Comparison of ENCODE assay signal across 8 cellular contexts in the genomic region with DNA sequence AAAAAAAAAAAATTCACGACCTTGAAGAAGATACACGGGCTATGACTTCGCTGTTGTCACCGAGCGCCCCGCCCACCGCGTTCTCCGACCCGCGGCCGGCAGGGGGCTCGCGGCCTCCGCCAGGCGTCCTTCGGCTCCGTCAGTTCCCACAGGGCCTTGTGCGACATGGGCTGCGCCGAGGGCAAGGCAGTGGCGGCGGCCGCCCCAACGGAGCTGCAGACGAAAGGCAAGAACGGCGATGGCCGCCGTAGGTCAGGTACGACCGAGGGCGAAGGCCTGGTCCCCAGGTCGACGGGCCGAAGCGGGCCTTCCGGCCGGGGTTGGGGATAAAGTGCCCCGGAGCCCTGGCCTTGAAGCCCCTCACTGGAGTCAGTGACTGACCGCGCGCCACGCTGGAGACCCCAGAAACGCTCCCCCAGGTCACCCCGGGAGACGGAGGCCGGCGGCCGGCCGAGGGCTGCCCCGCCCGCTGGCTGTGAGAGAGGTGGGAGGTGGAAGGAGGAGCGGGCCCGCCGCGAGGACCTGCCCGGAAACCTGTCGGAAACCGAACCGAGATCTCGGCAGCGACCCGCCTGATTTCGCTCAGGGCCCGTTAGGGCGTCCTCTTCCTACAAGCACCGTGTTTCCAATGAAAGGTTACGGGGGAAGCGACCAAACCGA. TPM values are rescaled to one million over a fixed set of nuclear protein-coding genes. Genes with fewer than 3 reads are reported as not detected.
A peak's percentile ranks its signal among the peaks of the same experiment; 100 is the strongest.
DNase-seq lines count a peak whose midpoint lies in the region; ATAC-seq and TF ChIP-seq lines count a peak whose summit lies in the region.

TSS of gene TXNRD1 (plus strand) at position 142 of the 660 bp plus-strand sequence. CDS start at position 166, 24 bp downstream.

- H3K36me3 Mint-ChIP-seq in activated T-cell treated with anti-CD3 and anti-CD28 coated beads, Interleukin-2, amount 50 U/mL, for 72 hours (ENCODE audit: insufficient read depth in 2 of 2): peaks cover 2 to 4% of the 10 kb centered on the region in 2 donors
- H3K36me3 Mint-ChIP-seq in naive thymus-derived CD8-positive, alpha-beta T cell: no peaks in the 10 kb centered on the region
- H3K36me3 Mint-ChIP-seq in stimulated activated memory B cell treated with anti-CD40 and anti-IgM and Interleukin-4, amounts not matched to agents 10 μg/mL and 1 μg/mL and 100 μg/mL, for 72 hours: no peaks in the 10 kb centered on the region

- no peak within 1 kb of the TSS for H3K27ac ChIP-seq in OCI-LY1 (ENCODE audit: low read depth, low read length, poor library complexity, severe bottlenecking)

- H3K36me3 ChIP-seq in OCI-LY1 (ENCODE audit: insufficient read depth, low read length): no peaks in the 10 kb centered on the region

- H3K4me1 ChIP-seq in OCI-LY1 (ENCODE audit: insufficient read depth, low read length, severe bottlenecking): no peaks in the 10 kb centered on the region

- POLR2A ChIA-PET in naive thymus-derived CD8-positive, alpha-beta T cell (lab: Charles Lee): interaction anchor here (0.6 to 1.3 kb wide), 2 partner anchors 71 to 252 kb away, joined by 4 to 5 read pairs; no protein-coding TSS in a partner anchor

- H3K4me2 ChIP-seq in OCI-LY1 (ENCODE audit: low read length): peak within 1 kb of the TSS; percentile 60

- no peaks in the 10 kb centered on the region for H3K27me3 ChIP-seq in OCI-LY1 (ENCODE audit: insufficient read depth, low read length)

- no peaks in the 10 kb centered on the region for H4K20me1 ChIP-seq in OCI-LY1 (ENCODE audit: insufficient read depth, low read length)

- no peaks in the 10 kb centered on the region for H3K9me2 ChIP-seq in OCI-LY1 (ENCODE audit: low read depth, low read length)

- H3K27ac Mint-ChIP-seq in activated T-cell treated with anti-CD3 and anti-CD28 coated beads, Interleukin-2, amount 50 U/mL, for 72 hours: peak within 1 kb of the TSS; percentile 80
- H3K27ac Mint-ChIP-seq in naive thymus-derived CD8-positive, alpha-beta T cell: peak within 1 kb of the TSS in 8 of 10 donors; percentile 48 to 89 (median 76)
- peak within 1 kb of the TSS; percentile 83 for H3K27ac Mint-ChIP-seq in stimulated activated memory B cell treated with anti-CD40 and anti-IgM and Interleukin-4, amounts not matched to agents 10 μg/mL and 1 μg/mL and 100 μg/mL, for 72 hours

- no peaks in the 10 kb centered on the region for H3K79me2 ChIP-seq in OCI-LY1 (ENCODE audit: insufficient read depth, low read length)

- H3F3A ChIP-seq in OCI-LY1 (ENCODE audit: insufficient read depth, low read length): no peaks in the 10 kb centered on the region

- peak; percentile 68 for TF ChIP-seq CTCF in OCI-LY1 (IDR thresholded peaks at IDR 0.05; ENCODE audit: low read length)

- H3K27me3 Mint-ChIP-seq in activated T-cell treated with anti-CD3 and anti-CD28 coated beads, Interleukin-2, amount 50 U/mL, for 72 hours (ENCODE audit: low read depth): no peaks in the 10 kb centered on the region
- H3K27me3 Mint-ChIP-seq in naive thymus-derived CD8-positive, alpha-beta T cell: peaks cover 0 to 6% (median 2%) of the 10 kb centered on the region in 5 donors
- H3K27me3 Mint-ChIP-seq in stimulated activated memory B cell treated with anti-CD40 and anti-IgM and Interleukin-4, amounts not matched to agents 10 μg/mL and 1 μg/mL and 100 μg/mL, for 72 hours: peaks cover 8% of the 10 kb centered on the region

- H3K4me1 Mint-ChIP-seq in activated T-cell treated with anti-CD3 and anti-CD28 coated beads, Interleukin-2, amount 50 U/mL, for 72 hours (ENCODE audit: low read depth): peaks cover 52% of the 10 kb centered on the region
- peaks cover 8 to 25% (median 20%) of the 10 kb centered on the region in 4 donors for H3K4me1 Mint-ChIP-seq in naive thymus-derived CD8-positive, alpha-beta T cell
- H3K4me1 Mint-ChIP-seq in stimulated activated memory B cell treated with anti-CD40 and anti-IgM and Interleukin-4, amounts not matched to agents 10 μg/mL and 1 μg/mL and 100 μg/mL, for 72 hours: peaks cover 19% of the 10 kb centered on the region

- peaks cover 0 to 6% of the 10 kb centered on the region in 2 donors for H3K9me3 Mint-ChIP-seq in activated T-cell treated with anti-CD3 and anti-CD28 coated beads, Interleukin-2, amount 50 U/mL, for 72 hours
- no peaks in the 10 kb centered on the region for H3K9me3 Mint-ChIP-seq in naive thymus-derived CD8-positive, alpha-beta T cell
- H3K9me3 Mint-ChIP-seq in stimulated activated memory B cell treated with anti-CD40 and anti-IgM and Interleukin-4, amounts not matched to agents 10 μg/mL and 1 μg/mL and 100 μg/mL, for 72 hours: no peaks in the 10 kb centered on the region

- peak; percentile 68 for ATAC-seq in GM18499 (IDR thresholded peaks at IDR 0.05; ENCODE audit: insufficient read depth, unreplicated experiment)
- ATAC-seq in HG02852 (IDR thresholded peaks at IDR 0.05; ENCODE audit: unreplicated experiment): peak; percentile 94
- peak; percentile 82 to 89 for ATAC-seq in activated T-cell treated with anti-CD3 and anti-CD28 coated beads, Interleukin-2, amount 50 U/mL, for 72 hours (replicated peaks in 1 of 2)
- peak; percentile 96 to 98 for ATAC-seq in naive thymus-derived CD8-positive, alpha-beta T cell
- peak; percentile 97 for ATAC-seq in stimulated activated memory B cell treated with anti-CD40 and anti-IgM and Interleukin-4, amounts not matched to agents 10 μg/mL and 1 μg/mL and 100 μg/mL, for 72 hours

- H2AFZ ChIP-seq in OCI-LY1 (ENCODE audit: low read length): no peak within 1 kb of the TSS

- H3K4me3 Mint-ChIP-seq in activated T-cell treated with anti-CD3 and anti-CD28 coated beads, Interleukin-2, amount 50 U/mL, for 72 hours: peak within 1 kb of the TSS; percentile 83 to 89
- peak within 1 kb of the TSS; percentile 73 to 86 (median 84) for H3K4me3 Mint-ChIP-seq in naive thymus-derived CD8-positive, alpha-beta T cell
- peak within 1 kb of the TSS; percentile 80 for H3K4me3 Mint-ChIP-seq in stimulated activated memory B cell treated with anti-CD40 and anti-IgM and Interleukin-4, amounts not matched to agents 10 μg/mL and 1 μg/mL and 100 μg/mL, for 72 hours

- no peaks in the 10 kb centered on the region for H3K9me3 ChIP-seq in OCI-LY1 (ENCODE audit: low read length)

- peak within 1 kb of the TSS; percentile 62 for H3K4me3 ChIP-seq in OCI-LY1 (ENCODE audit: low read depth, low read length, poor library complexity, severe bottlenecking)

- peak; percentile 90 to 91 for DNase-seq in activated T-cell treated with anti-CD3 and anti-CD28 coated beads, Interleukin-2, amount 50 U/mL, for 72 hours
- DNase-seq in fibroblast of peridontal ligament (ENCODE audit: extremely low read depth) (peak; percentile 65), NCI-H1417 (lab: John Stamatoyannopoulos, UW) (no peak)
- DNase-seq in naive thymus-derived CD8-positive, alpha-beta T cell: peak; percentile 72 to 88 (median 79)

- H3K9ac ChIP-seq in OCI-LY1 (ENCODE audit: low read length): peak within 1 kb of the TSS; percentile 63

RNA-seq across cellular contexts. Expression of gene TXNRD1, which starts in this region (rescaled TPM):
- total RNA-seq in activated T-cell treated with anti-CD3 and anti-CD28 coated beads, Interleukin-2, amount 50 U/mL, for 72 hours: 10 to 100 TPM; 83.8 to 89.4 TPM
- total RNA-seq in naive thymus-derived CD8-positive, alpha-beta T cell: 100 to 1,000 TPM in 1 of 2 experiments, 10 to 100 TPM in 1; 90.8 to 102 TPM
- 10 to 100 TPM; 18.7 to 29.6 (median 25.0) TPM for polyA plus RNA-seq in naive thymus-derived CD8-positive, alpha-beta T cell

Comparison
In these comparisons a context has a peak if more than half of its experiments do, and no peak if none do; other contexts are left out.
1. DNase-seq: peak in activated T-cell treated with anti-CD3 and anti-CD28 coated beads, Interleukin-2, amount 50 U/mL, for 72 hours (2 of 2), fibroblast of peridontal ligament (single experiment) and naive thymus-derived CD8-positive, alpha-beta T cell (10 of 10); none in NCI-H1417 (0 of 3).
2. Peak in every context shown above with its lines, with median percentiles within 50 percentile points of each other: ATAC-seq, H3K27ac Mint-ChIP-seq and H3K4me3 Mint-ChIP-seq.